Comparison of ENCODE assay signal across 1 cellular context in the genomic region with DNA sequence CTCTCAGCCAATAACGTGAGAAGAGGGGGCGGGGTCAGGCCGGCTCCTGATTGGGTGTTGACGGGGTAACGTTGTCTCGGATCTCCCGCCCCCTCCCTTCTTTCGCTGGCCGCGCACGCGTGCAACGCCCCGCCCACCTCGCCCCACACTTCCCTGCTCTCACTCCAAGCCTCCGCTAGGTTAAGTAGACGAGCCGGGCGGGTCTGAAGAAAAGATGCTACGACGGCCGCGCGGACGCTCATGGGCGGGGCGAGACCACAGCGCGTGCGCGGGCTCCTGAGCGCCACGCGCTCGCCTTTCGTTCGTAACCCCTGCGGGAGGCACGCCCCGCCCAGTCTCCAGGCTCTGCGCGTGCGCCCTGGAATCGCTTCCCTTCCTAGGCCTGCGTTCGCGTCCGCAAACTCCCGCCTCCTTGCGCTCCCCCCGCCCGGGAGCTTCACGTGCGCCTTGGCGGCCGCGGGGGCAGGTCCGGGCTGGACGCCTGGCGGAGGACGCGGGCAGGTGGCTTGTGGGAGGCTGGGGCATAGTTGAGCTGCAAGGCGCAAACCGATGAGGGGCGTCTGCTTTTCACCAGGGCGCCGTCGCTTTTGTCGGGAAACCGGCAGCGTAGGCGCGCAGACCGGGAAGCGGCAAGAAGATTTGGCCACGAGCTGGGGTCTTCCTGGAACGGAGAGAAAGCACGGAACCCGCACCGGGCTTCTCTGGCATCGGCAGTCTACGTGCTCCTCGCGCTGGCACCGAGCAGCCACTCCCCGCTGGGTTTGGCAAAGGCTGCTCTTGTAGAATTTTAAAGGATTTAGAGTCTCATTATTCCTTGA.
TF ChIP-seq lines count a peak whose summit lies in the region.

No MANE protein-coding gene starts in this region.

TF ChIP-seq in HEK293, 187 proteins besides CTCF, POLR2A, EP300 and RAD21 (continued from another document and continues in another):
- TF ChIP-seq, protein P1, sequence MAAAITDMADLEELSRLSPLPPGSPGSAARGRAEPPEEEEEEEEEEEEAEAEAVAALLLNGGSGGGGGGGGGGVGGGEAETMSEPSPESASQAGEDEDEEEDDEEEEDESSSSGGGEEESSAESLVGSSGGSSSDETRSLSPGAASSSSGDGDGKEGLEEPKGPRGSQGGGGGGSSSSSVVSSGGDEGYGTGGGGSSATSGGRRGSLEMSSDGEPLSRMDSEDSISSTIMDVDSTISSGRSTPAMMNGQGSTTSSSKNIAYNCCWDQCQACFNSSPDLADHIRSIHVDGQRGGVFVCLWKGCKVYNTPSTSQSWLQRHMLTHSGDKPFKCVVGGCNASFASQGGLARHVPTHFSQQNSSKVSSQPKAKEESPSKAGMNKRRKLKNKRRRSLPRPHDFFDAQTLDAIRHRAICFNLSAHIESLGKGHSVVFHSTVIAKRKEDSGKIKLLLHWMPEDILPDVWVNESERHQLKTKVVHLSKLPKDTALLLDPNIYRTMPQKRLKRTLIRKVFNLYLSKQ (tag by site-specific recombination; IDR thresholded peaks at IDR 0.05; ENCODE audit: borderline replicate concordance) = no peak
- TF ChIP-seq ZNF777 (tag by site-specific recombination; IDR thresholded peaks at IDR 0.05; ENCODE audit: borderline replicate concordance) (no peak), ZNF585B (tag by site-specific recombination; IDR thresholded peaks at IDR 0.05) (no peak), ZNF776 (tag by site-specific recombination; IDR thresholded peaks at IDR 0.05; ENCODE audit: borderline replicate concordance) (no peak), SETDB1 (IDR thresholded peaks at IDR 0.05; ENCODE audit: insufficient read length, low read length) (no peak), SP3 (tag by site-specific recombination; IDR thresholded peaks at IDR 0.05) (peak; percentile 83), ZNF248 (tag by site-specific recombination; IDR thresholded peaks at IDR 0.05) (no peak), ZNF202 (tag by site-specific recombination; IDR thresholded peaks at IDR 0.05; ENCODE audit: borderline replicate concordance) (no peak), KLF1 (tag by site-specific recombination; IDR thresholded peaks at IDR 0.05) (0 out of 2 replicates have a peak, but pooled peaks have one; percentile 20), ZNF354C (tag by site-specific recombination; IDR thresholded peaks at IDR 0.05; ENCODE audit: borderline replicate concordance, low read depth) (no peak), ZNF404 (tag by site-specific recombination; IDR thresholded peaks at IDR 0.05) (no peak), ZNF501 (tag by site-specific recombination; IDR thresholded peaks at IDR 0.05) (peak; percentile 86; the same call in 1 of the 2 replicates), HOXD13 (CRISPR knock-in tag; IDR thresholded peaks at IDR 0.05; ENCODE audit: borderline replicate concordance) (no peak), ZNF521 (tag by site-specific recombination; IDR thresholded peaks at IDR 0.05) (no peak), GFI1B (tag by site-specific recombination; IDR thresholded peaks at IDR 0.05) (no peak), ZNF335 (tag by site-specific recombination; conservative IDR thresholded peaks at IDR 0.05) (peak; percentile 96), WT1 (tag by site-specific recombination; IDR thresholded peaks at IDR 0.05) (no peak), ZNF223 (tag by site-specific recombination; IDR thresholded peaks at IDR 0.05) (no peak), ZBTB48 (tag by site-specific recombination; IDR thresholded peaks at IDR 0.05) (no peak), ZNF350 (tag by site-specific recombination; IDR thresholded peaks at IDR 0.05) (no peak), ZNF558 (tag by site-specific recombination; IDR thresholded peaks at IDR 0.05) (no peak), ZFP3 (tag by site-specific recombination; IDR thresholded peaks at IDR 0.05; ENCODE audit: low read depth) (no peak), YY1 (tag by site-specific recombination; IDR thresholded peaks at IDR 0.05) (no peak), MEIS1 (CRISPR knock-in tag; IDR thresholded peaks at IDR 0.05; ENCODE audit: borderline replicate concordance) (no peak), ZNF155 (tag by site-specific recombination; IDR thresholded peaks at IDR 0.05) (no peak), ZNF133 (tag by site-specific recombination; IDR thresholded peaks at IDR 0.05) (no peak), ZNF560 (tag by site-specific recombination; IDR thresholded peaks at IDR 0.05; ENCODE audit: borderline replicate concordance) (no peak), ZNF624 (tag by site-specific recombination; IDR thresholded peaks at IDR 0.05) (no peak), ZFP37 (tag by site-specific recombination; IDR thresholded peaks at IDR 0.05) (no peak), ZNF837 (tag by site-specific recombination; IDR thresholded peaks at IDR 0.05) (no peak), ZNF555 (tag by site-specific recombination; conservative IDR thresholded peaks at IDR 0.05) (no peak), GLI2 (tag by site-specific recombination; IDR thresholded peaks at IDR 0.05; ENCODE audit: borderline replicate concordance, low read depth) (no peak), ZNF600 (tag by site-specific recombination; IDR thresholded peaks at IDR 0.05) (no peak), ZNF433 (tag by site-specific recombination; IDR thresholded peaks at IDR 0.05; ENCODE audit: low read depth) (no peak), ZNF341 (tag by site-specific recombination; IDR thresholded peaks at IDR 0.05; ENCODE audit: low read depth) (no peak; the same call in 1 of the 2 replicates), SCRT2 (tag by site-specific recombination; IDR thresholded peaks at IDR 0.05) (no peak), BCL11B (tag by site-specific recombination; IDR thresholded peaks at IDR 0.05; ENCODE audit: low read depth) (no peak)
- TF ChIP-seq, protein P2, sequence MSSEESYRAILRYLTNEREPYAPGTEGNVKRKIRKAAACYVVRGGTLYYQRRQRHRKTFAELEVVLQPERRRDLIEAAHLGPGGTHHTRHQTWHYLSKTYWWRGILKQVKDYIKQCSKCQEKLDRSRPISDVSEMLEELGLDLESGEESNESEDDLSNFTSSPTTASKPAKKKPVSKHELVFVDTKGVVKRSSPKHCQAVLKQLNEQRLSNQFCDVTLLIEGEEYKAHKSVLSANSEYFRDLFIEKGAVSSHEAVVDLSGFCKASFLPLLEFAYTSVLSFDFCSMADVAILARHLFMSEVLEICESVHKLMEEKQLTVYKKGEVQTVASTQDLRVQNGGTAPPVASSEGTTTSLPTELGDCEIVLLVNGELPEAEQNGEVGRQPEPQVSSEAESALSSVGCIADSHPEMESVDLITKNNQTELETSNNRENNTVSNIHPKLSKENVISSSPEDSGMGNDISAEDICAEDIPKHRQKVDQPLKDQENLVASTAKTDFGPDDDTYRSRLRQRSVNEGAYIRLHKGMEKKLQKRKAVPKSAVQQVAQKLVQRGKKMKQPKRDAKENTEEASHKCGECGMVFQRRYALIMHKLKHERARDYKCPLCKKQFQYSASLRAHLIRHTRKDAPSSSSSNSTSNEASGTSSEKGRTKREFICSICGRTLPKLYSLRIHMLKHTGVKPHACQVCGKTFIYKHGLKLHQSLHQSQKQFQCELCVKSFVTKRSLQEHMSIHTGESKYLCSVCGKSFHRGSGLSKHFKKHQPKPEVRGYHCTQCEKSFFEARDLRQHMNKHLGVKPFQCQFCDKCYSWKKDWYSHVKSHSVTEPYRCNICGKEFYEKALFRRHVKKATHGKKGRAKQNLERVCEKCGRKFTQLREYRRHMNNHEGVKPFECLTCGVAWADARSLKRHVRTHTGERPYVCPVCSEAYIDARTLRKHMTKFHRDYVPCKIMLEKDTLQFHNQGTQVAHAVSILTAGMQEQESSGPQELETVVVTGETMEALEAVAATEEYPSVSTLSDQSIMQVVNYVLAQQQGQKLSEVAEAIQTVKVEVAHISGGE (tag by site-specific recombination; conservative IDR thresholded peaks at IDR 0.05; ENCODE audit: low read depth) = peak; percentile 40; the same call in 1 of the 2 replicates
- TF ChIP-seq, protein P3, sequence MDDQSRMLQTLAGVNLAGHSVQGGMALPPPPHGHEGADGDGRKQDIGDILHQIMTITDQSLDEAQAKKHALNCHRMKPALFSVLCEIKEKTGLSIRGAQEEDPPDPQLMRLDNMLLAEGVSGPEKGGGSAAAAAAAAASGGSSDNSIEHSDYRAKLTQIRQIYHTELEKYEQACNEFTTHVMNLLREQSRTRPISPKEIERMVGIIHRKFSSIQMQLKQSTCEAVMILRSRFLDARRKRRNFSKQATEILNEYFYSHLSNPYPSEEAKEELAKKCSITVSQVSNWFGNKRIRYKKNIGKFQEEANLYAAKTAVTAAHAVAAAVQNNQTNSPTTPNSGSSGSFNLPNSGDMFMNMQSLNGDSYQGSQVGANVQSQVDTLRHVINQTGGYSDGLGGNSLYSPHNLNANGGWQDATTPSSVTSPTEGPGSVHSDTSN (CRISPR knock-in tag; IDR thresholded peaks at IDR 0.05) = 0 out of 2 replicates have a peak, but pooled peaks have one; percentile 69
- TF ChIP-seq, protein P4, sequence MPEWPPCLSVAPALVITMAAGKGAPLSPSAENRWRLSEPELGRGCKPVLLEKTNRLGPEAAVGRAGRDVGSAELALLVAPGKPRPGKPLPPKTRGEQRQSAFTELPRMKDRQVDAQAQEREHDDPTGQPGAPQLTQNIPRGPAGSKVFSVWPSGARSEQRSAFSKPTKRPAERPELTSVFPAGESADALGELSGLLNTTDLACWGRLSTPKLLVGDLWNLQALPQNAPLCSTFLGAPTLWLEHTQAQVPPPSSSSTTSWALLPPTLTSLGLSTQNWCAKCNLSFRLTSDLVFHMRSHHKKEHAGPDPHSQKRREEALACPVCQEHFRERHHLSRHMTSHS (tag by site-specific recombination; IDR thresholded peaks at IDR 0.05) = no peak
- TF ChIP-seq, protein P5, sequence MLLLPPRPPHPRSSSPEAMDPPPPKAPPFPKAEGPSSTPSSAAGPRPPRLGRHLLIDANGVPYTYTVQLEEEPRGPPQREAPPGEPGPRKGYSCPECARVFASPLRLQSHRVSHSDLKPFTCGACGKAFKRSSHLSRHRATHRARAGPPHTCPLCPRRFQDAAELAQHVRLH (tag by site-specific recombination; IDR thresholded peaks at IDR 0.05) = 0 out of 2 replicates have a peak, but pooled peaks have one; percentile 29
- TF ChIP-seq, protein P6, sequence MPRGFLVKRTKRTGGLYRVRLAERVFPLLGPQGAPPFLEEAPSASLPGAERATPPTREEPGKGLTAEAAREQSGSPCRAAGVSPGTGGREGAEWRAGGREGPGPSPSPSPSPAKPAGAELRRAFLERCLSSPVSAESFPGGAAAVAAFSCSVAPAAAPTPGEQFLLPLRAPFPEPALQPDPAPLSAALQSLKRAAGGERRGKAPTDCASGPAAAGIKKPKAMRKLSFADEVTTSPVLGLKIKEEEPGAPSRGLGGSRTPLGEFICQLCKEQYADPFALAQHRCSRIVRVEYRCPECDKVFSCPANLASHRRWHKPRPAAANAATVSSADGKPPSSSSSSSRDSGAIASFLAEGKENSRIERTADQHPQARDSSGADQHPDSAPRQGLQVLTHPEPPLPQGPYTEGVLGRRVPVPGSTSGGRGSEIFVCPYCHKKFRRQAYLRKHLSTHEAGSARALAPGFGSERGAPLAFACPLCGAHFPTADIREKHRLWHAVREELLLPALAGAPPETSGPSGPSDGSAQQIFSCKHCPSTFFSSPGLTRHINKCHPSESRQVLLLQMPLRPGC (tag by site-specific recombination; IDR thresholded peaks at IDR 0.05) = no peak
- TF ChIP-seq, protein P7, sequence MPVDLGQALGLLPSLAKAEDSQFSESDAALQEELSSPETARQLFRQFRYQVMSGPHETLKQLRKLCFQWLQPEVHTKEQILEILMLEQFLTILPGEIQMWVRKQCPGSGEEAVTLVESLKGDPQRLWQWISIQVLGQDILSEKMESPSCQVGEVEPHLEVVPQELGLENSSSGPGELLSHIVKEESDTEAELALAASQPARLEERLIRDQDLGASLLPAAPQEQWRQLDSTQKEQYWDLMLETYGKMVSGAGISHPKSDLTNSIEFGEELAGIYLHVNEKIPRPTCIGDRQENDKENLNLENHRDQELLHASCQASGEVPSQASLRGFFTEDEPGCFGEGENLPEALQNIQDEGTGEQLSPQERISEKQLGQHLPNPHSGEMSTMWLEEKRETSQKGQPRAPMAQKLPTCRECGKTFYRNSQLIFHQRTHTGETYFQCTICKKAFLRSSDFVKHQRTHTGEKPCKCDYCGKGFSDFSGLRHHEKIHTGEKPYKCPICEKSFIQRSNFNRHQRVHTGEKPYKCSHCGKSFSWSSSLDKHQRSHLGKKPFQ (tag by site-specific recombination; IDR thresholded peaks at IDR 0.05) = no peak
- TF ChIP-seq, protein P8, sequence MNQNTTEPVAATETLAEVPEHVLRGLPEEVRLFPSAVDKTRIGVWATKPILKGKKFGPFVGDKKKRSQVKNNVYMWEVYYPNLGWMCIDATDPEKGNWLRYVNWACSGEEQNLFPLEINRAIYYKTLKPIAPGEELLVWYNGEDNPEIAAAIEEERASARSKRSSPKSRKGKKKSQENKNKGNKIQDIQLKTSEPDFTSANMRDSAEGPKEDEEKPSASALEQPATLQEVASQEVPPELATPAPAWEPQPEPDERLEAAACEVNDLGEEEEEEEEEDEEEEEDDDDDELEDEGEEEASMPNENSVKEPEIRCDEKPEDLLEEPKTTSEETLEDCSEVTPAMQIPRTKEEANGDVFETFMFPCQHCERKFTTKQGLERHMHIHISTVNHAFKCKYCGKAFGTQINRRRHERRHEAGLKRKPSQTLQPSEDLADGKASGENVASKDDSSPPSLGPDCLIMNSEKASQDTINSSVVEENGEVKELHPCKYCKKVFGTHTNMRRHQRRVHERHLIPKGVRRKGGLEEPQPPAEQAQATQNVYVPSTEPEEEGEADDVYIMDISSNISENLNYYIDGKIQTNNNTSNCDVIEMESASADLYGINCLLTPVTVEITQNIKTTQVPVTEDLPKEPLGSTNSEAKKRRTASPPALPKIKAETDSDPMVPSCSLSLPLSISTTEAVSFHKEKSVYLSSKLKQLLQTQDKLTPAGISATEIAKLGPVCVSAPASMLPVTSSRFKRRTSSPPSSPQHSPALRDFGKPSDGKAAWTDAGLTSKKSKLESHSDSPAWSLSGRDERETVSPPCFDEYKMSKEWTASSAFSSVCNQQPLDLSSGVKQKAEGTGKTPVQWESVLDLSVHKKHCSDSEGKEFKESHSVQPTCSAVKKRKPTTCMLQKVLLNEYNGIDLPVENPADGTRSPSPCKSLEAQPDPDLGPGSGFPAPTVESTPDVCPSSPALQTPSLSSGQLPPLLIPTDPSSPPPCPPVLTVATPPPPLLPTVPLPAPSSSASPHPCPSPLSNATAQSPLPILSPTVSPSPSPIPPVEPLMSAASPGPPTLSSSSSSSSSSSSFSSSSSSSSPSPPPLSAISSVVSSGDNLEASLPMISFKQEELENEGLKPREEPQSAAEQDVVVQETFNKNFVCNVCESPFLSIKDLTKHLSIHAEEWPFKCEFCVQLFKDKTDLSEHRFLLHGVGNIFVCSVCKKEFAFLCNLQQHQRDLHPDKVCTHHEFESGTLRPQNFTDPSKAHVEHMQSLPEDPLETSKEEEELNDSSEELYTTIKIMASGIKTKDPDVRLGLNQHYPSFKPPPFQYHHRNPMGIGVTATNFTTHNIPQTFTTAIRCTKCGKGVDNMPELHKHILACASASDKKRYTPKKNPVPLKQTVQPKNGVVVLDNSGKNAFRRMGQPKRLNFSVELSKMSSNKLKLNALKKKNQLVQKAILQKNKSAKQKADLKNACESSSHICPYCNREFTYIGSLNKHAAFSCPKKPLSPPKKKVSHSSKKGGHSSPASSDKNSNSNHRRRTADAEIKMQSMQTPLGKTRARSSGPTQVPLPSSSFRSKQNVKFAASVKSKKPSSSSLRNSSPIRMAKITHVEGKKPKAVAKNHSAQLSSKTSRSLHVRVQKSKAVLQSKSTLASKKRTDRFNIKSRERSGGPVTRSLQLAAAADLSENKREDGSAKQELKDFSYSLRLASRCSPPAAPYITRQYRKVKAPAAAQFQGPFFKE (tag by site-specific recombination; IDR thresholded peaks at IDR 0.05; ENCODE audit: borderline replicate concordance) = no peak
